22 cellular contexts compared by ENCODE assay signal in genomic region chr6:160004419-160005160, GRCh38. TPM values are rescaled to one million over a fixed set of nuclear protein-coding genes. Genes with fewer than 3 reads are reported as not detected.
DNase-seq lines count a peak whose midpoint lies in the region.
"Had no signal": no experiment of that assay in that cellular context is flagged by ENCODE, and none has a peak within 500 bp of the region (broad histone marks: within the 10 kb centered on the region; RNA-seq: fewer than 3 reads in every experiment).

No MANE protein-coding gene starts in this region.

- CTCF ChIA-PET in CD4-positive, alpha-beta memory T cell (lab: Charles Lee; ENCODE audit: partially characterized antibody) = no interaction called here

- no peaks in the 10 kb centered on the region for H3K27me3 ChIP-seq in CD4-positive, alpha-beta memory T cell (ENCODE audit: insufficient read depth, low read length)
- no peaks in the 10 kb centered on the region for H3K27me3 ChIP-seq in neuronal stem cell (ENCODE audit: control insufficient read depth in 3 of 3, insufficient read depth in 3 of 3, low read depth in 1 of 3, low read length in 3 of 3)

- intact Hi-C loops in CD4-positive, alpha-beta memory T cell (cut with micrococcal nuclease) = no loop called here

- H2BK120ac ChIP-seq in neuronal stem cell (ENCODE audit: low read depth, low read length) = no peak overlapping the region

- peaks cover 40 to 61% (median 48%) of the 10 kb centered on the region in 4 donors for H3K4me1 Mint-ChIP-seq in CD4-positive, alpha-beta memory T cell
- H3K4me1 Mint-ChIP-seq in immature natural killer cell = peaks cover 69 to 84% of the 10 kb centered on the region in 2 donors

- no peaks in the 10 kb centered on the region for H3K9me3 ChIP-seq in CD4-positive, alpha-beta memory T cell (ENCODE audit: control insufficient read depth in 1 of 2, low read length in 2 of 2)
- H3K9me3 ChIP-seq in neuronal stem cell (replicated peaks in 1 of 2; ENCODE audit: control insufficient read depth in 2 of 2, insufficient read depth in 1 of 2, low read depth in 1 of 2, low read length in 2 of 2) = peaks cover 11 to 24% of the 10 kb centered on the region in 2 donors
- H3K9me3 ChIP-seq: thoracic aorta had no signal

- H3K4me1 ChIP-seq in CD4-positive, alpha-beta memory T cell (ENCODE audit: insufficient read depth, low read length) = peaks cover 22% of the 10 kb centered on the region
- no peaks in the 10 kb centered on the region for H3K4me1 ChIP-seq in neuronal stem cell (ENCODE audit: control insufficient read depth in 2 of 2, insufficient read depth in 1 of 2, low read depth in 1 of 2, low read length in 2 of 2)

- H3K4me2 ChIP-seq in neuronal stem cell (ENCODE audit: insufficient read depth, low read length, poor library complexity, severe bottlenecking) = no peak overlapping the region

- no peaks in the 10 kb centered on the region for H3K27me3 Mint-ChIP-seq in CD4-positive, alpha-beta memory T cell
- peaks cover 0 to 9% (median 0%) of the 10 kb centered on the region in 3 donors for H3K27me3 Mint-ChIP-seq in immature natural killer cell (ENCODE audit: low read depth in 3 of 3)
- H3K27me3 Mint-ChIP-seq: naive B cell had no signal

- no peak overlapping the region for H3K14ac ChIP-seq in neuronal stem cell (ENCODE audit: low read length)

- H2AFZ ChIP-seq in neuronal stem cell (ENCODE audit: low read length) = no peak overlapping the region

- peak overlapping the region; percentile 48 for H3K18ac ChIP-seq in neuronal stem cell (ENCODE audit: low read length)

- no peaks in the 10 kb centered on the region for H3K36me3 ChIP-seq in CD4-positive, alpha-beta memory T cell (ENCODE audit: insufficient read depth, low read length)
- peaks cover 0 to 54% of the 10 kb centered on the region in 2 donors for H3K36me3 ChIP-seq in neuronal stem cell (replicated peaks in 1 of 2; ENCODE audit: control insufficient read depth in 2 of 2, insufficient read depth in 2 of 2, low read length in 2 of 2)
- H3K36me3 ChIP-seq: thoracic aorta had no signal

- peak overlapping the region; percentile 87 for H2BK5ac ChIP-seq in neuronal stem cell (ENCODE audit: low read length)

- DNase-seq in CD4-positive, alpha-beta memory T cell = no peak
- peak; percentile 16 for DNase-seq in NCI-H2227 treated with DMSO at 0.1 percent for 48 hours (lab: John Stamatoyannopoulos, UW)
- DNase-seq in immature natural killer cell = no peak
- no peak for DNase-seq in neuronal stem cell (ENCODE audit: low spot score)
- DNase-seq in activated CD8-positive, alpha-beta memory T cell treated with anti-CD3 and anti-CD28 coated beads for 24 hours = no peak
- no peak for DNase-seq in NCI-H2171 (lab: John Stamatoyannopoulos, UW)
- no peak for DNase-seq in RKO (ENCODE audit: low spot score)
- DNase-seq in NCI-H1092 treated with DMSO at 0.1 percent for 48 hours (lab: John Stamatoyannopoulos, UW) = no peak
- DNase-seq: activated CD4-positive, alpha-beta T cell treated with anti-CD3 and anti-CD28 coated beads, Interleukin-2, amount 50 U/mL, for 1 hour; activated naive CD4-positive, alpha-beta T cell treated with anti-CD3 and anti-CD28 coated beads for 36 hours; aorta; central memory CD4-positive, alpha-beta T cell; DMS153; glutamatergic neuron; HFFc6; naive B cell; NCI-H2081; NCI-H510A; stimulated activated CD4-positive, alpha-beta T cell treated with anti-CD3 and anti-CD28 coated beads, Interleukin-4, amount 100 ng/mL, for 1 hour; stimulated activated naive CD4-positive, alpha-beta T cell had no signal

- peak overlapping the region; percentile 84 for H2BK12ac ChIP-seq in neuronal stem cell (ENCODE audit: low read length)

- peak overlapping the region; percentile 73 for H3K23ac ChIP-seq in neuronal stem cell (ENCODE audit: low read depth, low read length, poor library complexity)

- no peak overlapping the region for H4K91ac ChIP-seq in neuronal stem cell (ENCODE audit: low read depth, low read length, poor library complexity)

- H3K9ac ChIP-seq in neuronal stem cell (ENCODE audit: low read depth, low read length, poor library complexity) = peak overlapping the region; percentile 60

- H3K36me3 Mint-ChIP-seq in CD4-positive, alpha-beta memory T cell = peaks cover 22 to 37% of the 10 kb centered on the region in 2 donors
- H3K36me3 Mint-ChIP-seq in immature natural killer cell = peaks cover 7 to 14% (median 8%) of the 10 kb centered on the region in 3 donors

- no peak overlapping the region for H2BK15ac ChIP-seq in neuronal stem cell (ENCODE audit: low read length)

- H3K27ac ChIP-seq in CD4-positive, alpha-beta memory T cell (ENCODE audit: low read depth, low read length) = no peak overlapping the region
- H3K27ac ChIP-seq in neuronal stem cell (replicated peaks; ENCODE audit: low read length) = no peak overlapping the region
- H3K27ac ChIP-seq: thoracic aorta, VCaP had no signal

- POLR2A ChIA-PET in CD4-positive, alpha-beta memory T cell (lab: Charles Lee; ENCODE audit: partially characterized antibody) = interaction anchor here (1.0 kb wide), 1 partner anchor 12 kb away, joined by 3 read pairs; no protein-coding TSS in a partner anchor

- peak overlapping the region in 4 of 8 donors; percentile 3 to 47 (median 18) for H3K4me3 Mint-ChIP-seq in CD4-positive, alpha-beta memory T cell
- peak overlapping the region; percentile 16 to 59 (median 31) for H3K4me3 Mint-ChIP-seq in immature natural killer cell
- H3K4me3 Mint-ChIP-seq: activated naive CD4-positive, alpha-beta T cell treated with anti-CD3 and anti-CD28 coated beads for 36 hours; HFFc6 had no signal

- peak overlapping the region in 5 of 7 donors; percentile 13 to 71 (median 30) for H3K27ac Mint-ChIP-seq in CD4-positive, alpha-beta memory T cell
- H3K27ac Mint-ChIP-seq in immature natural killer cell = peak overlapping the region; percentile 48 to 79 (median 73)
- H3K27ac Mint-ChIP-seq: activated naive CD4-positive, alpha-beta T cell treated with anti-CD3 and anti-CD28 coated beads for 36 hours; HFFc6 had no signal

- H3K4ac ChIP-seq in neuronal stem cell (ENCODE audit: low read length) = no peak overlapping the region

- H2AK5ac ChIP-seq in neuronal stem cell (ENCODE audit: low read depth, low read length) = no peak overlapping the region

- H3K79me1 ChIP-seq in neuronal stem cell (ENCODE audit: low read depth, low read length) = peaks cover 30% of the 10 kb centered on the region

- H4K8ac ChIP-seq in neuronal stem cell (ENCODE audit: low read depth, low read length) = peak overlapping the region; percentile 65

- whole genome bisulfite sequencing in neuronal stem cell (ENCODE audit: extremely low coverage in 2 of 2, insufficient read length in 2 of 2, insufficient replicate concordance in 1 of 2), 2 donors = no CpG with 5 or more reads among the region's 20 CpGs

- H3K4me3 ChIP-seq in CD4-positive, alpha-beta memory T cell (ENCODE audit: low read length in 2 of 2) = no peak overlapping the region
- peak overlapping the region in 1 of 2 donors; percentile 37 for H3K4me3 ChIP-seq in neuronal stem cell (ENCODE audit: low read length in 2 of 2)
- H3K4me3 ChIP-seq: thoracic aorta had no signal

- H3K9me3 Mint-ChIP-seq in CD4-positive, alpha-beta memory T cell = peaks cover 0 to 6% (median 0%) of the 10 kb centered on the region in 8 donors
- H3K9me3 Mint-ChIP-seq in immature natural killer cell = no peaks in the 10 kb centered on the region
- H3K9me3 Mint-ChIP-seq: activated naive CD4-positive, alpha-beta T cell treated with anti-CD3 and anti-CD28 coated beads for 36 hours had no signal

RNA-seq across cellular contexts. Expression of gene IGF2R, which starts 35.7 kb away (rescaled TPM):
- 10 to 100 TPM; 77.5 to 79.2 TPM for total RNA-seq in CD4-positive, alpha-beta memory T cell
- 10 to 100 TPM in 1 of 2 donors, 1 to 10 TPM in 1; 4.5 to 18.7 TPM for polyA plus RNA-seq in CD4-positive, alpha-beta memory T cell
- polyA plus RNA-seq in immature natural killer cell = 10 to 100 TPM; 17.2 to 54.9 (median 21.4) TPM
- 14.0 TPM for polyA plus RNA-seq in neuronal stem cell (2013, experiment 1 of 2)
- polyA plus RNA-seq in neuronal stem cell (2013, experiment 2 of 2) = 13.5 TPM
